33 cellular contexts compared by ENCODE assay signal in the genomic region with DNA sequence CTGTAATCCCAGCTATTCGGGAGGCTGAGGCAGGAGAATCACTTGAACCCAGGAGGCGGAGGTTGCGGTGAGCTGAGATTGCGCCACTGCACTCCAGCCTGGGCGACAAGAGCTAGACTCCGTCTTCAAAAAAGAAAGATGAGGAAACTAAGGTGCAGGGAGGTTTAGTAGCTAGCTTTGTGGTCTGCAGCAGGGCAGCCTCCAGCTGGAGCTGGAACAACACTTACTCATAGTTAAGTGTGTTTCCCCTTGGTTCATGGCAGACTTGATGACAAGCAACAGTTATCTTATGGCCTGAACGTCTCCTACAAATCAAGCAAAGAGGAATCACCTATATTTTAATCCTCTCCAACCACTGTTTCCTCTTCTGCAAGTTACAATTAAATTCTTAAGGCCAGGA. TPM values are rescaled to one million over a fixed set of nuclear protein-coding genes. Genes with fewer than 3 reads are reported as not detected.
DNase-seq lines count a peak whose midpoint lies in the region; ATAC-seq and TF ChIP-seq lines count a peak whose summit lies in the region.
"Had no signal": no experiment of that assay in that cellular context is flagged by ENCODE, and none has a peak within 500 bp of the region (broad histone marks: within the 10 kb centered on the region; RNA-seq: fewer than 3 reads in every experiment).

No MANE protein-coding gene starts in this region.

- TF ChIP-seq CTCF in KMS-11 (conservative IDR thresholded peaks at IDR 0.05; ENCODE audit: low read depth, low read length), result no peak

- H3K79me2 ChIP-seq in KMS-11 (ENCODE audit: insufficient read depth, low read depth), result peaks cover 58% of the 10 kb centered on the region; the same call in 1 of the 2 replicates

- H3K4me3 ChIP-seq in KMS-11 (IDR thresholded peaks at IDR 0.05; ENCODE audit: insufficient read depth, low read depth, low read length), result no peak overlapping the region
- H3K4me3 ChIP-seq: heart right ventricle, lung, ovary, SK-N-MC, skin epidermis had no signal

- no peak overlapping the region for H3K9ac ChIP-seq in KMS-11

- peaks cover 52% of the 10 kb centered on the region for H3K4me1 Mint-ChIP-seq in activated T-cell treated with anti-CD3 and anti-CD28 coated beads, Interleukin-2, amount 50 U/mL, for 72 hours (ENCODE audit: low read depth)
- H3K4me1 Mint-ChIP-seq in activated T-cell treated with anti-CD3 and anti-CD28 coated beads, Interleukin-2, amount 50 U/mL, for 4 hours (ENCODE audit: low read depth), result peaks cover 52% of the 10 kb centered on the region
- peaks cover 50% of the 10 kb centered on the region for H3K4me1 Mint-ChIP-seq in activated CD4-positive, alpha-beta memory T cell treated with anti-CD3 and anti-CD28 coated beads for 36 hours (ENCODE audit: low read depth)
- H3K4me1 Mint-ChIP-seq in stimulated activated effector memory CD8-positive, alpha-beta T cell treated with anti-CD3 and anti-CD28 coated beads, Interleukin-12 subunit alpha, Interleukin-12 subunit beta, amount 100 ng/mL, for 72 hours, result peaks cover 55% of the 10 kb centered on the region

- peak overlapping the region; percentile 11 to 32 for H3K4me3 Mint-ChIP-seq in activated T-cell treated with anti-CD3 and anti-CD28 coated beads, Interleukin-2, amount 50 U/mL, for 72 hours
- H3K4me3 Mint-ChIP-seq in activated T-cell treated with anti-CD3 and anti-CD28 coated beads, Interleukin-2, amount 50 U/mL, for 4 hours, result no peak overlapping the region
- H3K4me3 Mint-ChIP-seq in activated CD4-positive, alpha-beta memory T cell treated with anti-CD3 and anti-CD28 coated beads for 36 hours, result no peak overlapping the region
- peak overlapping the region; percentile 16 for H3K4me3 Mint-ChIP-seq in stimulated activated effector memory CD8-positive, alpha-beta T cell treated with anti-CD3 and anti-CD28 coated beads, Interleukin-12 subunit alpha, Interleukin-12 subunit beta, amount 100 ng/mL, for 72 hours
- H3K4me3 Mint-ChIP-seq: H9, nephron progenitor cell, type B pancreatic cell had no signal

- intact Hi-C loops in activated CD4-positive, alpha-beta memory T cell treated with anti-CD3 and anti-CD28 coated beads for 36 hours (cut with micrococcal nuclease), result loop anchor here (10.0 kb wide), 2 partner anchors 1308 to 1408 kb away; no protein-coding TSS in a partner anchor

- no peaks in the 10 kb centered on the region for H4K20me1 ChIP-seq in KMS-11 (ENCODE audit: insufficient read depth)

- H3K9me3 Mint-ChIP-seq in activated T-cell treated with anti-CD3 and anti-CD28 coated beads, Interleukin-2, amount 50 U/mL, for 72 hours, result no peaks in the 10 kb centered on the region
- H3K9me3 Mint-ChIP-seq in activated T-cell treated with anti-CD3 and anti-CD28 coated beads, Interleukin-2, amount 50 U/mL, for 4 hours, result no peaks in the 10 kb centered on the region
- H3K9me3 Mint-ChIP-seq in activated CD4-positive, alpha-beta memory T cell treated with anti-CD3 and anti-CD28 coated beads for 36 hours, result no peaks in the 10 kb centered on the region
- no peaks in the 10 kb centered on the region for H3K9me3 Mint-ChIP-seq in stimulated activated effector memory CD8-positive, alpha-beta T cell treated with anti-CD3 and anti-CD28 coated beads, Interleukin-12 subunit alpha, Interleukin-12 subunit beta, amount 100 ng/mL, for 72 hours
- H3K9me3 Mint-ChIP-seq: H9, nephron progenitor cell had no signal

- no peak overlapping the region for H3K4me2 ChIP-seq in KMS-11

- H3K36me3 Mint-ChIP-seq in activated T-cell treated with anti-CD3 and anti-CD28 coated beads, Interleukin-2, amount 50 U/mL, for 72 hours (ENCODE audit: insufficient read depth in 2 of 2), result no peaks in the 10 kb centered on the region
- no peaks in the 10 kb centered on the region for H3K36me3 Mint-ChIP-seq in activated T-cell treated with anti-CD3 and anti-CD28 coated beads, Interleukin-2, amount 50 U/mL, for 4 hours (ENCODE audit: insufficient read depth)
- peaks cover 6% of the 10 kb centered on the region for H3K36me3 Mint-ChIP-seq in activated CD4-positive, alpha-beta memory T cell treated with anti-CD3 and anti-CD28 coated beads for 36 hours
- H3K36me3 Mint-ChIP-seq in stimulated activated effector memory CD8-positive, alpha-beta T cell treated with anti-CD3 and anti-CD28 coated beads, Interleukin-12 subunit alpha, Interleukin-12 subunit beta, amount 100 ng/mL, for 72 hours, result peaks cover 22% of the 10 kb centered on the region
- H3K36me3 Mint-ChIP-seq: type B pancreatic cell had no signal

- ATAC-seq in activated T-cell treated with anti-CD3 and anti-CD28 coated beads, Interleukin-2, amount 50 U/mL, for 72 hours (replicated peaks in 1 of 2), result no peak
- ATAC-seq in activated T-cell treated with anti-CD3 and anti-CD28 coated beads, Interleukin-2, amount 50 U/mL, for 4 hours, result no peak
- no peak for ATAC-seq in stimulated activated effector memory CD8-positive, alpha-beta T cell treated with anti-CD3 and anti-CD28 coated beads, Interleukin-12 subunit alpha, Interleukin-12 subunit beta, amount 100 ng/mL, for 72 hours
- no peak for ATAC-seq in GM21367 (IDR thresholded peaks at IDR 0.05; ENCODE audit: unreplicated experiment)
- ATAC-seq: heart right ventricle had no signal

- CTCF ChIA-PET in activated CD4-positive, alpha-beta memory T cell treated with anti-CD3 and anti-CD28 coated beads for 36 hours (lab: Charles Lee), result interaction anchor here (4.0 kb wide), 1 partner anchor 12 kb away, joined by 23 read pairs; the partner anchor contains the start of gene KAT2B

- DNase-seq in activated T-cell treated with anti-CD3 and anti-CD28 coated beads, Interleukin-2, amount 50 U/mL, for 72 hours, result no peak
- DNase-seq in activated T-cell treated with anti-CD3 and anti-CD28 coated beads, Interleukin-2, amount 50 U/mL, for 4 hours, result no peak
- DNase-seq in activated CD4-positive, alpha-beta memory T cell treated with anti-CD3 and anti-CD28 coated beads for 36 hours, result peak; percentile 41
- no peak for DNase-seq in stimulated activated effector memory CD8-positive, alpha-beta T cell treated with anti-CD3 and anti-CD28 coated beads, Interleukin-12 subunit alpha, Interleukin-12 subunit beta, amount 100 ng/mL, for 72 hours (ENCODE audit: low spot score in 2 of 2)
- DNase-seq in AML-193 (lab: John Stamatoyannopoulos, UW) (no peak), cortex of kidney (lab: John Stamatoyannopoulos, UW) (no peak)
- DNase-seq: activated CD8-positive, alpha-beta memory T cell treated with anti-CD3 and anti-CD28 coated beads, Interleukin-2, amount 50 U/mL, for 48 hours; activated gamma-delta T cell; C1 segment of cervical spinal cord; DND-41; effector memory CD4-positive, alpha-beta T cell; erythroblast; H9; heart right ventricle; IMR-90; kidney glomerular epithelial cell; NCI-H1417 treated with DMSO at 0.1 percent for 48 hours; NCI-H2081; NCI-H345; NCI-H774; nephron progenitor cell; OCI-M1; ovary; retina had no signal

- H3K4me1 ChIP-seq in KMS-11 (ENCODE audit: low read depth, poor library complexity, severe bottlenecking), result peaks cover 69% of the 10 kb centered on the region

- H3K27me3 Mint-ChIP-seq in activated T-cell treated with anti-CD3 and anti-CD28 coated beads, Interleukin-2, amount 50 U/mL, for 72 hours (ENCODE audit: low read depth), result no peaks in the 10 kb centered on the region
- H3K27me3 Mint-ChIP-seq in activated T-cell treated with anti-CD3 and anti-CD28 coated beads, Interleukin-2, amount 50 U/mL, for 4 hours (ENCODE audit: low read depth), result no peaks in the 10 kb centered on the region
- H3K27me3 Mint-ChIP-seq in activated CD4-positive, alpha-beta memory T cell treated with anti-CD3 and anti-CD28 coated beads for 36 hours, result no peaks in the 10 kb centered on the region
- H3K27me3 Mint-ChIP-seq: type B pancreatic cell had no signal

- no peaks in the 10 kb centered on the region for H3K27me3 ChIP-seq in KMS-11 (ENCODE audit: insufficient read depth, low read depth)
- H3K27me3 ChIP-seq: heart right ventricle, ovary had no signal

- H2AFZ ChIP-seq in KMS-11 (ENCODE audit: low read depth), result no peak overlapping the region

- POLR2A ChIA-PET in activated CD4-positive, alpha-beta memory T cell treated with anti-CD3 and anti-CD28 coated beads for 36 hours (lab: Charles Lee), result interaction anchor here (7.1 kb wide), 1 partner anchor 11 kb away, joined by 88 read pairs; the partner anchor contains the start of gene KAT2B

- peak overlapping the region; percentile 87; the same call in 1 of the 2 replicates for H3K27ac ChIP-seq in KMS-11
- H3K27ac ChIP-seq: heart right ventricle, ovary, SK-N-MC, VCaP had no signal

- H3K27ac Mint-ChIP-seq in activated T-cell treated with anti-CD3 and anti-CD28 coated beads, Interleukin-2, amount 50 U/mL, for 72 hours, result no peak overlapping the region
- peak overlapping the region; percentile 80 for H3K27ac Mint-ChIP-seq in activated CD4-positive, alpha-beta memory T cell treated with anti-CD3 and anti-CD28 coated beads for 36 hours
- peak overlapping the region; percentile 86 for H3K27ac Mint-ChIP-seq in stimulated activated effector memory CD8-positive, alpha-beta T cell treated with anti-CD3 and anti-CD28 coated beads, Interleukin-12 subunit alpha, Interleukin-12 subunit beta, amount 100 ng/mL, for 72 hours
- H3K27ac Mint-ChIP-seq: H9, nephron progenitor cell, type B pancreatic cell had no signal

- no peaks in the 10 kb centered on the region for H3K36me3 ChIP-seq in KMS-11 (ENCODE audit: insufficient read depth)
- H3K36me3 ChIP-seq: heart right ventricle, ovary had no signal

RNA-seq across cellular contexts. Expression of gene KAT2B, which starts 12.6 kb away (rescaled TPM):
- 10 to 100 TPM; 26.7 to 37.3 TPM for total RNA-seq in activated T-cell treated with anti-CD3 and anti-CD28 coated beads, Interleukin-2, amount 50 U/mL, for 72 hours
- total RNA-seq in activated T-cell treated with anti-CD3 and anti-CD28 coated beads, Interleukin-2, amount 50 U/mL, for 4 hours, result 10 to 100 TPM; 11.5 to 28.0 (median 18.9) TPM
- 10 to 100 TPM; 43.4 to 49.0 TPM for total RNA-seq in activated CD4-positive, alpha-beta memory T cell treated with anti-CD3 and anti-CD28 coated beads for 36 hours

RNA-seq across cellular contexts. Expression of gene PP2D1, which starts 40.8 kb away (rescaled TPM):
- total RNA-seq in activated T-cell treated with anti-CD3 and anti-CD28 coated beads, Interleukin-2, amount 50 U/mL, for 72 hours, result not detected
- not detected for total RNA-seq in activated T-cell treated with anti-CD3 and anti-CD28 coated beads, Interleukin-2, amount 50 U/mL, for 4 hours
- not detected for total RNA-seq in activated CD4-positive, alpha-beta memory T cell treated with anti-CD3 and anti-CD28 coated beads for 36 hours
- total RNA-seq: bronchial epithelial cell, H9, heart right ventricle, IMR-90, lung, mononuclear cell, ovary had no signal

Comparison
In these comparisons a context has a peak if more than half of its experiments do, and no peak if none do; other contexts are left out.
1. H3K4me3 Mint-ChIP-seq: peak in activated T-cell treated with anti-CD3 and anti-CD28 coated beads, Interleukin-2, amount 50 U/mL, for 72 hours (2 of 2) and stimulated activated effector memory CD8-positive, alpha-beta T cell treated with anti-CD3 and anti-CD28 coated beads, Interleukin-12 subunit alpha, Interleukin-12 subunit beta, amount 100 ng/mL, for 72 hours (single experiment); none in activated T-cell treated with anti-CD3 and anti-CD28 coated beads, Interleukin-2, amount 50 U/mL, for 4 hours (single experiment) and activated CD4-positive, alpha-beta memory T cell treated with anti-CD3 and anti-CD28 coated beads for 36 hours (single experiment).